ENCODE assay signal across 8 cellular contexts in the genomic region with DNA sequence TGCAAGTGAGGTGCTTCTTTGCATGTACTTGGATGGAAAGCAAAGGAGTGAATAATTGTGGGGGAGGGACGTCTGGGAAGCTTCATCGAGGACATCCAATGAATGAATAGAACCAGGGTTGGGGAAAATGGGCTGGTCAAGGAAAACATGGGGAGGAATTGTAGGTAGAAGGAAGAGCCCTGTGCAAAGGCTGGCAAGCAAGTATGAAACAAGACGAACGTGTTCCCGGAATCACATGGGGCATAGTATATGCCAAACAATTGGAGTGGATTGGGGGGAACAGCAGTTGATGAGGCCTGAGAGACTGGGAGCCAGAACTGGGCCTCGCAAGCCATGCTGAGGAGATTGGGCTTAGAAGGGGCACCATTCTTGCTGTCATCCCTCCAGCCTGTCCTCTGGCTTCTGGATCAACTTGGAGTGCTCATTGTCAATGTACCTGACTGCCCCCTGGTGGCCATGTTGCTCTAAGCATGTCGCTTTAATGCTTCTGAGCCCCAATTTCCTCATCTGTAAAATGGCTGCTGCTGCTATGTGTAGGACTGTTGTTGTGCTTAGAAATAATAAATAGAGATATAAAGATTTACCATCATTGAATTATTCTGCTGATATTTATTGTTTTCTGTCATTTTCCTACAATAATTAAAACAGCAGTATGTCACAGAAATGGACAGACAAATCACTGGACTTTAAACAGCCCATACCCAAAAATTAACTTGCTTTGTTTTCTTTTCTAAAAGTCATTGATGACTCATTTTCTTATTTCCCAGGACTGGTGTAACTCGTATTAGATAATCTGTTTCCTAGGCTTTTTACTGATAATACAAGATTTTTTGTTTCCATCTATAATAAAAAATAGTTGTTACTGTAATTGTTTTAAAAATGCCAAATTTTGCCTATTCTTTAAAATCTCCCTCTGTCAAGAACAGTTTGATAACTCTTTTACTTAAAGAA.
DNase-seq lines count a peak whose midpoint lies in the region; ATAC-seq and TF ChIP-seq lines count a peak whose summit lies in the region.

No MANE protein-coding gene starts in this region.

- H3K27ac ChIP-seq in OCI-LY1 (ENCODE audit: low read depth, low read length, poor library complexity, severe bottlenecking) = no peak overlapping the region
- no peak overlapping the region for H3K27ac ChIP-seq in neutrophil
- H3K27ac ChIP-seq in thoracic aorta = peak overlapping the region in 1 of 2 donors; percentile 10

- H3K4me3 ChIP-seq in GM06990 (replicated peaks; ENCODE audit: low read depth, low read length) (no peak overlapping the region), OCI-LY1 (ENCODE audit: low read depth, low read length, poor library complexity, severe bottlenecking) (no peak overlapping the region), neutrophil (ENCODE audit: low read depth in 1 of 2, low read length in 1 of 2) (no peak overlapping the region), thoracic aorta (peak overlapping the region; percentile 31)

- H3K36me3 ChIP-seq in GM06990 (ENCODE audit: control insufficient read depth, insufficient read depth, low read length) (no peaks in the 10 kb centered on the region), OCI-LY1 (ENCODE audit: insufficient read depth, low read length) (no peaks in the 10 kb centered on the region), neutrophil (no peaks in the 10 kb centered on the region), thoracic aorta (no peaks in the 10 kb centered on the region)

- H4K20me1 ChIP-seq in OCI-LY1 (ENCODE audit: insufficient read depth, low read length) = no peaks in the 10 kb centered on the region

- no peak overlapping the region for H3K9ac ChIP-seq in OCI-LY1 (ENCODE audit: low read length)

- H3K9me3 ChIP-seq in OCI-LY1 (ENCODE audit: low read length) (no peaks in the 10 kb centered on the region), neutrophil (no peaks in the 10 kb centered on the region), thoracic aorta (no peaks in the 10 kb centered on the region)

- H2AFZ ChIP-seq in OCI-LY1 (ENCODE audit: low read length) = no peak overlapping the region

- DNase-seq in GM06990 (ENCODE audit: extremely low read depth, insufficient read length) = peak; percentile 16
- DNase-seq in HS-5 (ENCODE audit: low read depth) = peak; percentile 24
- DNase-seq in activated CD8-positive, alpha-beta memory T cell treated with anti-CD3 and anti-CD28 coated beads, Interleukin-2, amount 50 U/mL, for 48 hours = peak; percentile 87
- DNase-seq in fibroblast of gingiva (ENCODE audit: low read depth) = peak; percentile 53
- DNase-seq in thoracic aorta (ENCODE audit: low spot score) = peak; percentile 2

- no peaks in the 10 kb centered on the region for H3K4me1 ChIP-seq in OCI-LY1 (ENCODE audit: insufficient read depth, low read length, severe bottlenecking)
- no peaks in the 10 kb centered on the region for H3K4me1 ChIP-seq in neutrophil (ENCODE audit: control insufficient read depth in 1 of 2, insufficient read depth in 1 of 2, low read depth in 1 of 2, low read length in 1 of 2)
- no peaks in the 10 kb centered on the region for H3K4me1 ChIP-seq in thoracic aorta (ENCODE audit: control insufficient read depth in 1 of 2, low read depth in 2 of 2)

- no peaks in the 10 kb centered on the region for H3K9me2 ChIP-seq in OCI-LY1 (ENCODE audit: low read depth, low read length)

- no peaks in the 10 kb centered on the region for H3F3A ChIP-seq in OCI-LY1 (ENCODE audit: insufficient read depth, low read length)

- H3K27me3 ChIP-seq in GM06990 (replicated peaks; ENCODE audit: control insufficient read depth, insufficient read depth, low read length) (no peaks in the 10 kb centered on the region), OCI-LY1 (ENCODE audit: insufficient read depth, low read length) (no peaks in the 10 kb centered on the region), neutrophil (no peaks in the 10 kb centered on the region), thoracic aorta (replicated peaks; ENCODE audit: insufficient read depth) (no peaks in the 10 kb centered on the region)

- ATAC-seq in thoracic aorta (ENCODE audit: insufficient number of reproducible peaks, low FRiP score, low read depth) (no peak), HG02588 (IDR thresholded peaks at IDR 0.05; ENCODE audit: unreplicated experiment) (no peak)

- H3K79me2 ChIP-seq in OCI-LY1 (ENCODE audit: insufficient read depth, low read length) = no peaks in the 10 kb centered on the region

- no peak overlapping the region for H3K4me2 ChIP-seq in OCI-LY1 (ENCODE audit: low read length)

- peak; percentile 81 for TF ChIP-seq CTCF in GM06990 (IDR thresholded peaks at IDR 0.05; ENCODE audit: insufficient read depth, low read length, poor library complexity, severe bottlenecking)
- TF ChIP-seq CTCF in OCI-LY1 (IDR thresholded peaks at IDR 0.05; ENCODE audit: low read length) = peak; percentile 58
- TF ChIP-seq CTCF in neutrophil (IDR thresholded peaks at IDR 0.05) = peak; percentile 69
- peak; percentile 43 for TF ChIP-seq CTCF in thoracic aorta (IDR thresholded peaks at IDR 0.05)

Comparison
In these comparisons a context has a peak if more than half of its experiments do, and no peak if none do; other contexts are left out.
1. DNase-seq: peak in every context shown above with its lines; median percentile 87 in activated CD8-positive, alpha-beta memory T cell treated with anti-CD3 and anti-CD28 coated beads, Interleukin-2, amount 50 U/mL, for 48 hours; 53 in fibroblast of gingiva; 24 in HS-5; 16 in GM06990; 2 in thoracic aorta.